8 cellular contexts compared by ENCODE assay signal in the genomic region with DNA sequence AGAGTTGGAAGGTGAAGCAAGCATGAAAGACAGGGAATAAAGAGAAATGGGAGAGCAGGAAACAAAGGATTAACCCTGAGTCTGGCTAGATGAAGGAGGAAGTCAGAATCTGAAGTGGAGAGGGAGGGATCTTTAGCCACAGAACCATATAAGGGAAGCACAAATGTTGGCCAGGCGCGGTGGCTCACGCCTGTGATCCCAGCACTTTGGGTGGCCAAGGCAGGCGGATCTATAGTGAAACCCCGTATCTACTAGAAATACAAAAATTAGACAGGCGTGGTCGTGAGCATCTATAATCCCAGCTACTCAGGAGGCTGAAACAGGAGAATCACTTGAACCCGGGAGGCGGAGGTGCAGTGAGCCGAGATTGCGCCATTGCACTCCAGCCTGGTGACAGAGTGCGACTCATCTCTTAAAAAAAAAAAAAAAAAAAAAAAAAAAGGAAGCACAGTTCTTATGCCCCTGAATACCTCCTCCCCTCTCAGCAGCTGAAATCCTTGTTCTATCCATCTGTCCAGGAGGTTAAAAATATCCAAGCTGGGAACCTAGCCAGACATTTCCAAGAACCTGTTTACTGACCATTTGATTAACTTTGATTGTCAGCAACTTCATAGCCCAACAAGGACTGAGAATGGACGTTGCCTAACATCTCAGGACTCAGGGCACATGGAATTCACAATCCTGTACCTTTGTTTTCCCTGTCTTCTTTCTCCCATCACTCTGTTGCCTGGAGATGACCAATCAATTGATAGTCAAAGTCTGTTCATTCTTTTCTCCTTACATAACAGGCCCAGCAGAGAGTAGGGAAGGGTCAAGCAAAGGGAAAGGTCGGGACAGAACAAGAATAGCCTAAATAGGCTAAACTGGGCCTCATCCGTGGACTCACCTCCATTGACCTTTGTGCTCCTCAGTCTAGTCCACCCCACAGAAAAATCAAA. TPM values are rescaled to one million over a fixed set of nuclear protein-coding genes. Genes with fewer than 3 reads are reported as not detected.
DNase-seq lines count a peak whose midpoint lies in the region; ATAC-seq and TF ChIP-seq lines count a peak whose summit lies in the region.

No MANE protein-coding gene starts in this region.

- H3K36me3 ChIP-seq in BLaER1 treated with 17β-estradiol and CSF1 and Interleukin-3, amounts not matched to agents 10 nM and 100 nM: no peaks in the 10 kb centered on the region

- no peaks in the 10 kb centered on the region for H3K9me3 ChIP-seq in BLaER1 treated with 17β-estradiol and CSF1 and Interleukin-3, amounts not matched to agents 10 nM and 100 nM (replicated peaks in 1 of 11)

- TF ChIP-seq CTCF in osteocyte (IDR thresholded peaks at IDR 0.05): no peak

- peaks cover 24% of the 10 kb centered on the region for H3K4me1 Mint-ChIP-seq in osteocyte (ENCODE audit: unreplicated experiment)

- H3K27me3 Mint-ChIP-seq in osteocyte (ENCODE audit: unreplicated experiment): no peaks in the 10 kb centered on the region

- H3K9me3 Mint-ChIP-seq in osteocyte (ENCODE audit: unreplicated experiment): no peaks in the 10 kb centered on the region

- peak; percentile 18 for DNase-seq in HuH-7.5 (ENCODE audit: low spot score)
- peak; percentile 39 for DNase-seq in T1000 (lab: John Stamatoyannopoulos, UW)
- peak; percentile 69 for DNase-seq in fibroblast of gingiva (ENCODE audit: low read depth)
- DNase-seq in osteocyte (ENCODE audit: extremely low spot score, unreplicated experiment): no peak
- DNase-seq in glomerular visceral epithelial cell (ENCODE audit: extremely low spot score): no peak
- no peak for DNase-seq in NCI-H526 treated with DMSO at 0.1 percent for 48 hours (lab: John Stamatoyannopoulos, UW)

- peak overlapping the region in 9 of 11 experiments; percentile 14 to 88 (median 74); a peak in 18 of 22 replicates for H3K4me2 ChIP-seq in BLaER1 treated with 17β-estradiol and CSF1 and Interleukin-3, amounts not matched to agents 10 nM and 100 nM

- ATAC-seq in GM21367 (IDR thresholded peaks at IDR 0.05; ENCODE audit: unreplicated experiment): no peak

- H3K4me3 ChIP-seq in BLaER1 treated with 17β-estradiol and CSF1 and Interleukin-3, amounts not matched to agents 10 nM and 100 nM: no peak overlapping the region

- H3K27me3 ChIP-seq in BLaER1 treated with 17β-estradiol and CSF1 and Interleukin-3, amounts not matched to agents 10 nM and 100 nM: no peaks in the 10 kb centered on the region

- H3K9ac ChIP-seq in BLaER1 treated with 17β-estradiol and CSF1 and Interleukin-3, amounts not matched to agents 10 nM and 100 nM: peak overlapping the region in 3 of 11 experiments; percentile 30 to 44 (median 35); a peak in 3 of 22 replicates

- no peak overlapping the region for H3K4me3 Mint-ChIP-seq in osteocyte (ENCODE audit: unreplicated experiment)

- H3K27ac ChIP-seq in BLaER1 treated with 17β-estradiol and CSF1 and Interleukin-3, amounts not matched to agents 10 nM and 100 nM: peak overlapping the region in 9 of 11 experiments; percentile 11 to 72 (median 59); a peak in 15 of 22 replicates

- H3K36me3 Mint-ChIP-seq in osteocyte (ENCODE audit: unreplicated experiment): no peaks in the 10 kb centered on the region

- 0 out of 22 replicates have a peak, but pooled peaks cover 0 to 2% (median 0%) of the 10 kb centered on the region in 11 experiments for H4K20me1 ChIP-seq in BLaER1 treated with 17β-estradiol and CSF1 and Interleukin-3, amounts not matched to agents 10 nM and 100 nM

- H3K4me1 ChIP-seq in BLaER1 treated with 17β-estradiol and CSF1 and Interleukin-3, amounts not matched to agents 10 nM and 100 nM: peaks cover 7 to 90% (median 47%) of the 10 kb centered on the region in 10 experiments

- H3K27ac Mint-ChIP-seq in osteocyte (ENCODE audit: unreplicated experiment): peak overlapping the region; percentile 65

RNA-seq across cellular contexts. Expression of gene TXNIP, which starts 10.6 kb away (rescaled TPM):
- total RNA-seq in osteocyte: 246 and 274 TPM in 2 replicates

RNA-seq across cellular contexts. Expression of gene POLR3GL, which starts 21.3 kb away (rescaled TPM):
- 21.7 and 22.4 TPM in 2 replicates for total RNA-seq in osteocyte

RNA-seq across cellular contexts. Expression of gene ANKRD34A, which starts 21.4 kb away (rescaled TPM):
- total RNA-seq in osteocyte: 1.1 and 1.2 TPM in 2 replicates

RNA-seq across cellular contexts. Expression of gene LIX1L, which starts 28.0 kb away (rescaled TPM):
- total RNA-seq in osteocyte: 52.2 and 54.0 TPM in 2 replicates

RNA-seq across cellular contexts. Expression of gene HJV, which starts 35.8 kb away (rescaled TPM):
- total RNA-seq in osteocyte: not detected in 2 replicates

Comparison
In these comparisons a context has a peak if more than half of its experiments do, and no peak if none do; other contexts are left out.
1. DNase-seq: peak in HuH-7.5 (single experiment), T1000 (single experiment) and fibroblast of gingiva (single experiment); none in osteocyte (single experiment), glomerular visceral epithelial cell (single experiment) and NCI-H526 treated with DMSO at 0.1 percent for 48 hours (single experiment).